Comparison of ENCODE assay signal across 8 cellular contexts in genomic region chr7:7640221-7641128, GRCh38. TPM values are rescaled to one million over a fixed set of nuclear protein-coding genes. Genes with fewer than 3 reads are reported as not detected.
A peak's percentile ranks its signal among the peaks of the same experiment; 100 is the strongest.
DNase-seq lines count a peak whose midpoint lies in the region; ATAC-seq and TF ChIP-seq lines count a peak whose summit lies in the region.

Gene UMAD1 (plus strand): TSS chr7:7640752. CDS start chr7:7673372, 32,620 bp downstream.

- TF ChIP-seq CTCF in C4-2B (conservative IDR thresholded peaks at IDR 0.05) (no peak), left lung (IDR thresholded peaks at IDR 0.05) (no peak)

- intact Hi-C loops in dendritic cell treated with granulocyte-macrophage colony-stimulating factor and Interleukin-4, amounts not matched to agents 40 ng/mL and 50 ng/mL, for 4 days (cut with micrococcal nuclease): loop anchor here (2.0 kb wide), 2 partner anchors 72 to 328 kb away; partner anchors contain the start of gene GLCCI1
- intact Hi-C loops in left lung (cut with DNase I): no loop called here

- H3K36me3 Mint-ChIP-seq in dendritic cell treated with granulocyte-macrophage colony-stimulating factor and Interleukin-4, amounts not matched to agents 40 ng/mL and 50 ng/mL, for 4 days (ENCODE audit: low read depth): peaks cover 43% of the 10 kb centered on the region

- no peaks in the 10 kb centered on the region for H3K27me3 ChIP-seq in left lung

- peak within 1 kb of the TSS; percentile 64 to 84 for H3K4me3 ChIP-seq in left lung

- no peaks in the 10 kb centered on the region for H3K9me3 ChIP-seq in left lung

- H3K4me1 ChIP-seq in left lung: peaks cover 3 to 29% of the 10 kb centered on the region in 2 donors

- H3K27ac ChIP-seq in C4-2B (peak within 1 kb of the TSS; percentile 84), left lung (peak within 1 kb of the TSS; percentile 87 to 93)

- ATAC-seq in GM19395 (IDR thresholded peaks at IDR 0.05; ENCODE audit: unreplicated experiment): peak; percentile 98
- ATAC-seq in HG03565 (IDR thresholded peaks at IDR 0.05; ENCODE audit: unreplicated experiment): peak; percentile 97
- ATAC-seq in left lung: peak; percentile 98

- peak; percentile 99 for DNase-seq in NCI-H774 (lab: John Stamatoyannopoulos, UW)
- peak; percentile 97 to 98 for DNase-seq in activated CD4-positive, alpha-beta T cell treated with anti-CD3 and anti-CD28 coated beads, Interleukin-2, amount 50 U/mL, for 4 hours
- DNase-seq in left lung: peak; percentile 99
- DNase-seq in stimulated activated CD4-positive, alpha-beta T cell treated with anti-CD3 and anti-CD28 coated beads, Interleukin-2, amount 100 ng/mL, for 48 hours: peak; percentile 86 to 91

- H3K4me3 Mint-ChIP-seq in dendritic cell treated with granulocyte-macrophage colony-stimulating factor and Interleukin-4, amounts not matched to agents 40 ng/mL and 50 ng/mL, for 4 days: peak within 1 kb of the TSS; percentile 94

- H3K4me1 Mint-ChIP-seq in dendritic cell treated with granulocyte-macrophage colony-stimulating factor and Interleukin-4, amounts not matched to agents 40 ng/mL and 50 ng/mL, for 4 days (ENCODE audit: low read depth): peaks cover 21% of the 10 kb centered on the region

- H3K9me3 Mint-ChIP-seq in dendritic cell treated with granulocyte-macrophage colony-stimulating factor and Interleukin-4, amounts not matched to agents 40 ng/mL and 50 ng/mL, for 4 days: peaks cover 7% of the 10 kb centered on the region

- no peaks in the 10 kb centered on the region for H3K27me3 Mint-ChIP-seq in dendritic cell treated with granulocyte-macrophage colony-stimulating factor and Interleukin-4, amounts not matched to agents 40 ng/mL and 50 ng/mL, for 4 days

- H3K27ac Mint-ChIP-seq in dendritic cell treated with granulocyte-macrophage colony-stimulating factor and Interleukin-4, amounts not matched to agents 40 ng/mL and 50 ng/mL, for 4 days: peak within 1 kb of the TSS; percentile 95

- peaks cover 0 to 4% of the 10 kb centered on the region in 2 donors for H3K36me3 ChIP-seq in left lung

RNA-seq across cellular contexts. Expression of gene UMAD1, which starts in this region (rescaled TPM):
- total RNA-seq in left lung: 10 to 100 TPM; 17.8 to 20.2 TPM

Comparison
In these comparisons a context has a peak if more than half of its experiments do, and no peak if none do; other contexts are left out.
1. Peak in every context shown above with its lines: DNase-seq, ATAC-seq, H3K4me3 ChIP-seq and H3K27ac ChIP-seq.